Comparison of ENCODE assay signal across 22 cellular contexts in genomic region chr7:137634356-137634755, GRCh38.
DNase-seq lines count a peak whose midpoint lies in the region; ATAC-seq, FAIRE-seq and TF ChIP-seq lines count a peak whose summit lies in the region.
"Had no signal": no experiment of that assay in that cellular context is flagged by ENCODE, and none has a peak within 500 bp of the region (broad histone marks: within the 10 kb centered on the region; RNA-seq: fewer than 3 reads in every experiment).

No MANE protein-coding gene starts in this region.

- H3K4me3 ChIP-seq in RWPE2 (ENCODE audit: severe bottlenecking) = no peak overlapping the region
- no peak overlapping the region for H3K4me3 ChIP-seq in bronchial epithelial cell (ENCODE audit: low read depth, low read length)
- no peak overlapping the region for H3K4me3 ChIP-seq in GM23338
- H3K4me3 ChIP-seq: BLaER1 treated with 17β-estradiol and CSF1 and Interleukin-3, amounts not matched to agents 10 nM and 100 nM; GM12878; GM23248 had no signal

- H3K36me3 Mint-ChIP-seq in stimulated activated effector memory CD8-positive, alpha-beta T cell treated with anti-CD3 and anti-CD28 coated beads, Interleukin-12 subunit alpha, Interleukin-12 subunit beta, amount 100 ng/mL, for 72 hours = no peaks in the 10 kb centered on the region
- no peaks in the 10 kb centered on the region for H3K36me3 Mint-ChIP-seq in GM23338 (ENCODE audit: low read depth)
- H3K36me3 Mint-ChIP-seq: CD14-positive monocyte had no signal

- peaks cover 2% of the 10 kb centered on the region for H3K27me3 Mint-ChIP-seq in GM23338 (ENCODE audit: insufficient read depth, low read depth, poor library complexity)
- H3K27me3 Mint-ChIP-seq: B cell; CD4-positive, alpha-beta T cell had no signal

- no peaks in the 10 kb centered on the region for H3K79me2 ChIP-seq in GM23338 (replicated peaks; ENCODE audit: insufficient read depth)

- DNase-seq in RWPE2 (ENCODE audit: low spot score) (no peak), bronchial epithelial cell (ENCODE audit: low read depth) (peak; percentile 58), foreskin keratinocyte (peak in 1 of 2 donors; percentile 40), HT-29 (ENCODE audit: low spot score) (no peak), AG20443 (ENCODE audit: low spot score) (no peak), GM23338 (ENCODE audit: low spot score) (no peak)
- DNase-seq in stimulated activated effector memory CD8-positive, alpha-beta T cell treated with anti-CD3 and anti-CD28 coated beads, Interleukin-12 subunit alpha, Interleukin-12 subunit beta, amount 100 ng/mL, for 72 hours (ENCODE audit: low spot score in 2 of 2) = no peak
- DNase-seq: CD4-positive, alpha-beta T cell; CD8-positive, alpha-beta memory T cell; DMS 273 treated with DMSO at 0.1 percent for 48 hours; DMS79; EL; GDM1; GM23248; H9 had no signal

- no peaks in the 10 kb centered on the region for H3K36me3 ChIP-seq in RWPE2 (ENCODE audit: low read depth)
- no peaks in the 10 kb centered on the region for H3K36me3 ChIP-seq in bronchial epithelial cell (ENCODE audit: control insufficient read depth, insufficient read depth, low read length)
- no peaks in the 10 kb centered on the region for H3K36me3 ChIP-seq in GM23338 (ENCODE audit: insufficient read depth)
- H3K36me3 ChIP-seq: BLaER1 treated with 17β-estradiol and CSF1 and Interleukin-3, amounts not matched to agents 10 nM and 100 nM had no signal

- no peak overlapping the region for H3K4me2 ChIP-seq in GM23338
- H3K4me2 ChIP-seq: BLaER1 treated with 17β-estradiol and CSF1 and Interleukin-3, amounts not matched to agents 10 nM and 100 nM had no signal

- H3K27ac Mint-ChIP-seq in stimulated activated effector memory CD8-positive, alpha-beta T cell treated with anti-CD3 and anti-CD28 coated beads, Interleukin-12 subunit alpha, Interleukin-12 subunit beta, amount 100 ng/mL, for 72 hours = no peak overlapping the region
- H3K27ac Mint-ChIP-seq in GM23338 = no peak overlapping the region
- H3K27ac Mint-ChIP-seq: B cell; CD14-positive monocyte; CD4-positive, alpha-beta T cell; CD8-positive, alpha-beta memory T cell; H9 had no signal

- H3K9me2 ChIP-seq in GM23338 (ENCODE audit: insufficient read depth) = peaks cover 5% of the 10 kb centered on the region; the same call in 1 of the 2 replicates

- H3K9me3 ChIP-seq in RWPE2 (ENCODE audit: severe bottlenecking) = no peaks in the 10 kb centered on the region

- H3K9me3 Mint-ChIP-seq in stimulated activated effector memory CD8-positive, alpha-beta T cell treated with anti-CD3 and anti-CD28 coated beads, Interleukin-12 subunit alpha, Interleukin-12 subunit beta, amount 100 ng/mL, for 72 hours = no peaks in the 10 kb centered on the region
- no peaks in the 10 kb centered on the region for H3K9me3 Mint-ChIP-seq in GM23338
- H3K9me3 Mint-ChIP-seq: CD14-positive monocyte; CD4-positive, alpha-beta T cell; CD8-positive, alpha-beta memory T cell had no signal

- no peaks in the 10 kb centered on the region for H3F3A ChIP-seq in GM23338 (replicated peaks; ENCODE audit: low read depth)

- H4K20me1 ChIP-seq in GM23338 (replicated peaks; ENCODE audit: insufficient read depth) = no peaks in the 10 kb centered on the region
- H4K20me1 ChIP-seq: BLaER1 treated with 17β-estradiol and CSF1 and Interleukin-3, amounts not matched to agents 10 nM and 100 nM had no signal

- H3K27ac ChIP-seq in RWPE2 (ENCODE audit: poor library complexity, severe bottlenecking) (no peak overlapping the region), foreskin keratinocyte (no peak overlapping the region), GM23338 (ENCODE audit: low read depth) (no peak overlapping the region)
- H3K27ac ChIP-seq: BLaER1 treated with 17β-estradiol and CSF1 and Interleukin-3, amounts not matched to agents 10 nM and 100 nM; GM23248 had no signal

- no peak for FAIRE-seq in bronchial epithelial cell (lab: Jason Lieb, UNC)
- FAIRE-seq: D721Med, GM12878, GM19239 had no signal

- ATAC-seq in RWPE2 (ENCODE audit: low read depth) = peak; percentile 63; the same call in 2 of the 3 replicates
- ATAC-seq in foreskin keratinocyte = peak; percentile 55
- peak; percentile 29 for ATAC-seq in stimulated activated effector memory CD8-positive, alpha-beta T cell treated with anti-CD3 and anti-CD28 coated beads, Interleukin-12 subunit alpha, Interleukin-12 subunit beta, amount 100 ng/mL, for 72 hours
- ATAC-seq in GM23338 = no peak
- ATAC-seq: GM12878, HCT116 had no signal

- H3K4me3 Mint-ChIP-seq in stimulated activated effector memory CD8-positive, alpha-beta T cell treated with anti-CD3 and anti-CD28 coated beads, Interleukin-12 subunit alpha, Interleukin-12 subunit beta, amount 100 ng/mL, for 72 hours = no peak overlapping the region
- no peak overlapping the region for H3K4me3 Mint-ChIP-seq in GM23338
- H3K4me3 Mint-ChIP-seq: B cell; CD14-positive monocyte; CD4-positive, alpha-beta T cell; CD8-positive, alpha-beta memory T cell; H9 had no signal

- H2AFZ ChIP-seq in GM23338 = no peak overlapping the region
- H2AFZ ChIP-seq: GM23248 had no signal

- no peak for TF ChIP-seq CTCF in RWPE2 (IDR thresholded peaks at IDR 0.05; ENCODE audit: poor library complexity, severe bottlenecking)
- no peak for TF ChIP-seq CTCF in bronchial epithelial cell (IDR thresholded peaks at IDR 0.05; ENCODE audit: insufficient read depth, low read length, severe bottlenecking)
- no peak for TF ChIP-seq CTCF in foreskin keratinocyte (conservative IDR thresholded peaks at IDR 0.05)
- TF ChIP-seq CTCF in GM23338 (conservative IDR thresholded peaks at IDR 0.05; ENCODE audit: low read depth in 2 of 2) = no peak

- H3K4me1 Mint-ChIP-seq in stimulated activated effector memory CD8-positive, alpha-beta T cell treated with anti-CD3 and anti-CD28 coated beads, Interleukin-12 subunit alpha, Interleukin-12 subunit beta, amount 100 ng/mL, for 72 hours = no peaks in the 10 kb centered on the region
- peaks cover 3% of the 10 kb centered on the region; the same call in 1 of the 3 replicates for H3K4me1 Mint-ChIP-seq in GM23338
- H3K4me1 Mint-ChIP-seq: B cell; CD14-positive monocyte; CD8-positive, alpha-beta memory T cell had no signal

- peaks cover 9% of the 10 kb centered on the region for H3K27me3 ChIP-seq in RWPE2 (ENCODE audit: insufficient read depth, poor library complexity, severe bottlenecking)
- H3K27me3 ChIP-seq in bronchial epithelial cell (ENCODE audit: control insufficient read depth, insufficient read depth, low read length) = no peaks in the 10 kb centered on the region
- H3K27me3 ChIP-seq in foreskin keratinocyte = no peaks in the 10 kb centered on the region
- H3K27me3 ChIP-seq in GM23338 (ENCODE audit: insufficient read depth) = no peaks in the 10 kb centered on the region

- H3K4me1 ChIP-seq in RWPE2 (ENCODE audit: insufficient read depth, poor library complexity, severe bottlenecking) (no peaks in the 10 kb centered on the region), foreskin keratinocyte (no peaks in the 10 kb centered on the region), GM23338 (ENCODE audit: insufficient read depth) (no peaks in the 10 kb centered on the region)
- H3K4me1 ChIP-seq: BLaER1 treated with 17β-estradiol and CSF1 and Interleukin-3, amounts not matched to agents 10 nM and 100 nM had no signal

TF ChIP-seq in GM23338, 12 proteins besides CTCF, POLR2A, EP300 and RAD21:
- TF ChIP-seq NANOG (IDR thresholded peaks at IDR 0.05; ENCODE audit: borderline replicate concordance) (no peak), POLR2AphosphoS5 (IDR thresholded peaks at IDR 0.05; ENCODE audit: low read depth) (no peak), ZNF114 (CRISPR knock-in tag; IDR thresholded peaks at IDR 0.05) (no peak), ETS1 (IDR thresholded peaks at IDR 0.05) (no peak), EZH2 (IDR thresholded peaks at IDR 0.05; ENCODE audit: low read depth, unreplicated experiment) (no peak), STAT1 (IDR thresholded peaks at IDR 0.05; ENCODE audit: unreplicated experiment) (no peak)
TF ChIP-seq in GM23338: peak in this region for 0.
